Comparison of ENCODE assay signal across 1 cellular context in genomic region chr2:46349115-46349547, GRCh38.
TF ChIP-seq lines count a peak whose summit lies in the region.

No MANE protein-coding gene starts in this region.

TF ChIP-seq in HepG2, 621 proteins besides CTCF, POLR2A, EP300 and RAD21 (continued from another document and continues in another):
- no peak for TF ChIP-seq SMAD3 (CRISPR knock-in tag; IDR thresholded peaks at IDR 0.05)
- no peak for TF ChIP-seq ZNF616 (CRISPR knock-in tag; IDR thresholded peaks at IDR 0.05; ENCODE audit: low read depth)
- TF ChIP-seq ZNF724P (CRISPR knock-in tag; IDR thresholded peaks at IDR 0.05; ENCODE audit: borderline replicate concordance): no peak
- TF ChIP-seq ZNF574 (CRISPR knock-in tag; IDR thresholded peaks at IDR 0.05): peak; percentile 56
- no peak for TF ChIP-seq ZBTB44 (CRISPR knock-in tag; IDR thresholded peaks at IDR 0.05)
- TF ChIP-seq LCORL (IDR thresholded peaks at IDR 0.05): no peak
- TF ChIP-seq LCORL (CRISPR knock-in tag; IDR thresholded peaks at IDR 0.05): peak; percentile 75
- no peak for TF ChIP-seq ZKSCAN8 (CRISPR knock-in tag; IDR thresholded peaks at IDR 0.05; ENCODE audit: borderline replicate concordance)
- TF ChIP-seq E2F5 (CRISPR knock-in tag; conservative IDR thresholded peaks at IDR 0.05): no peak
- no peak for TF ChIP-seq HDAC6 (IDR thresholded peaks at IDR 0.05; ENCODE audit: low read depth, low read length)
- TF ChIP-seq MAF1 (CRISPR knock-in tag; IDR thresholded peaks at IDR 0.05; ENCODE audit: borderline replicate concordance): no peak
- no peak for TF ChIP-seq IKZF1 (IDR thresholded peaks at IDR 0.05)
- 0 out of 2 replicates have a peak, but pooled peaks have one; percentile 19 for TF ChIP-seq SOX5 (CRISPR knock-in tag; IDR thresholded peaks at IDR 0.05; ENCODE audit: borderline replicate concordance)
- TF ChIP-seq RNF2 (conservative IDR thresholded peaks at IDR 0.05; ENCODE audit: low read depth): no peak
- TF ChIP-seq HMGXB4 (CRISPR knock-in tag; IDR thresholded peaks at IDR 0.05; ENCODE audit: borderline replicate concordance in 1 of 2, low read depth in 1 of 2): peak in 1 of 2 experiments; percentile 56; a peak in 1 of 4 replicates
- TF ChIP-seq ZNF317 (CRISPR knock-in tag; IDR thresholded peaks at IDR 0.05): 0 out of 2 replicates have a peak, but pooled peaks have one; percentile 34
- no peak for TF ChIP-seq ZNF3 (CRISPR knock-in tag; IDR thresholded peaks at IDR 0.05)
- TF ChIP-seq NR2C2 (CRISPR knock-in tag; IDR thresholded peaks at IDR 0.05; ENCODE audit: borderline replicate concordance): peak; percentile 63; the same call in 1 of the 2 replicates
- TF ChIP-seq ZNF282 (IDR thresholded peaks at IDR 0.05; ENCODE audit: partially characterized antibody): no peak
- peak; percentile 63; the same call in 1 of the 2 replicates for TF ChIP-seq ARNT2 (CRISPR knock-in tag; IDR thresholded peaks at IDR 0.05; ENCODE audit: low read depth)
- no peak for TF ChIP-seq FOXJ3 (CRISPR knock-in tag; IDR thresholded peaks at IDR 0.05; ENCODE audit: borderline replicate concordance)
- no peak for TF ChIP-seq ZNF784 (CRISPR knock-in tag; IDR thresholded peaks at IDR 0.05; ENCODE audit: borderline replicate concordance)
- TF ChIP-seq FLYWCH1 (CRISPR knock-in tag; IDR thresholded peaks at IDR 0.05): no peak
- no peak for TF ChIP-seq ONECUT2 (CRISPR knock-in tag; IDR thresholded peaks at IDR 0.05)
- no peak for TF ChIP-seq ATF6 (CRISPR knock-in tag; conservative IDR thresholded peaks at IDR 0.05)
- no peak for TF ChIP-seq AKNA (CRISPR knock-in tag; IDR thresholded peaks at IDR 0.05; ENCODE audit: borderline replicate concordance)
- no peak for TF ChIP-seq JARID2 (CRISPR knock-in tag; IDR thresholded peaks at IDR 0.05; ENCODE audit: insufficient replicate concordance)
- no peak for TF ChIP-seq TEF (CRISPR knock-in tag; IDR thresholded peaks at IDR 0.05)
- 0 out of 2 replicates have a peak, but pooled peaks have one; percentile 27 for TF ChIP-seq ZNF138 (CRISPR knock-in tag; IDR thresholded peaks at IDR 0.05; ENCODE audit: low read depth)
- no peak for TF ChIP-seq PHF20 (CRISPR knock-in tag; IDR thresholded peaks at IDR 0.05)
- no peak; the same call in 1 of the 2 replicates for TF ChIP-seq SMAD1 (CRISPR knock-in tag; IDR thresholded peaks at IDR 0.05; ENCODE audit: borderline replicate concordance, low read depth)
- TF ChIP-seq ELF1 (CRISPR knock-in tag; IDR thresholded peaks at IDR 0.05): no peak
- no peak for TF ChIP-seq THAP8 (CRISPR knock-in tag; IDR thresholded peaks at IDR 0.05; ENCODE audit: borderline replicate concordance)
- no peak for TF ChIP-seq EEA1 (CRISPR knock-in tag; IDR thresholded peaks at IDR 0.05; ENCODE audit: borderline replicate concordance)
- TF ChIP-seq TCF7 (IDR thresholded peaks at IDR 0.05; ENCODE audit: low read depth): no peak
- TF ChIP-seq REST (IDR thresholded peaks at IDR 0.05; ENCODE audit: borderline replicate concordance in 1 of 2, low read depth in 1 of 2, low read length in 2 of 2): no peak
- no peak for TF ChIP-seq ZNF143 (CRISPR knock-in tag; IDR thresholded peaks at IDR 0.05)
- TF ChIP-seq CBFB (CRISPR knock-in tag; IDR thresholded peaks at IDR 0.05): 0 out of 2 replicates have a peak, but pooled peaks have one; percentile 41
- no peak for TF ChIP-seq ZNF235 (CRISPR knock-in tag; IDR thresholded peaks at IDR 0.05; ENCODE audit: borderline replicate concordance)
- no peak for TF ChIP-seq ZNF703 (CRISPR knock-in tag; IDR thresholded peaks at IDR 0.05; ENCODE audit: borderline replicate concordance)
- peak; percentile 43; the same call in 1 of the 2 replicates for TF ChIP-seq ZNF788 (CRISPR knock-in tag; IDR thresholded peaks at IDR 0.05; ENCODE audit: borderline replicate concordance)
- TF ChIP-seq NFE2 (CRISPR knock-in tag; IDR thresholded peaks at IDR 0.05): no peak
- peak; percentile 85 for TF ChIP-seq SALL1 (CRISPR knock-in tag; IDR thresholded peaks at IDR 0.05)
